In genomic region chr5:139975306-139975705, GRCh38 we compare ENCODE assay signal across 20 cellular contexts.
DNase-seq lines count a peak whose midpoint lies in the region; ATAC-seq and TF ChIP-seq lines count a peak whose summit lies in the region.
"Had no signal": no experiment of that assay in that cellular context is flagged by ENCODE, and none has a peak within 500 bp of the region (broad histone marks: within the 10 kb centered on the region; RNA-seq: fewer than 3 reads in every experiment).

No MANE protein-coding gene starts in this region.

- H3K4me3 Mint-ChIP-seq in activated CD8-positive, alpha-beta memory T cell treated with anti-CD3 and anti-CD28 coated beads, Interleukin-2, amount 10 ng/mL, durations not matched to agents 7 days and 5 days, result no peak overlapping the region
- H3K4me3 Mint-ChIP-seq in endothelial cell (ENCODE audit: unreplicated experiment), result no peak overlapping the region
- H3K4me3 Mint-ChIP-seq: CD8-positive, alpha-beta memory T cell; IgD-negative memory B cell had no signal

- no peaks in the 10 kb centered on the region for H3K9me3 Mint-ChIP-seq in activated CD8-positive, alpha-beta memory T cell treated with anti-CD3 and anti-CD28 coated beads, Interleukin-2, amount 10 ng/mL, durations not matched to agents 7 days and 5 days (ENCODE audit: low read depth)
- H3K9me3 Mint-ChIP-seq in endothelial cell (ENCODE audit: unreplicated experiment), result no peaks in the 10 kb centered on the region
- H3K9me3 Mint-ChIP-seq: IgD-negative memory B cell had no signal

- peak; percentile 36 for DNase-seq in activated CD8-positive, alpha-beta memory T cell treated with anti-CD3 and anti-CD28 coated beads, Interleukin-2, amount 10 ng/mL, durations not matched to agents 7 days and 5 days
- DNase-seq in activated CD8-positive, alpha-beta memory T cell treated with anti-CD3 and anti-CD28 coated beads for 24 hours, result no peak
- peak; percentile 54 for DNase-seq in NCI-H524 treated with DMSO at 0.1 percent for 48 hours (lab: John Stamatoyannopoulos, UW)
- no peak for DNase-seq in left ventricle myocardium superior
- no peak for DNase-seq in upper lobe of right lung
- DNase-seq in iPS-NIHi11 (ENCODE audit: low spot score), result no peak
- no peak for DNase-seq in endothelial cell (ENCODE audit: low spot score)
- DNase-seq in dermis blood vessel endothelial cell, result no peak
- DNase-seq: CD8-positive, alpha-beta memory T cell; DND-41; GOT3; Kasumi-1; MM.1S; NCI-H1092 treated with DMSO at 0.1 percent for 48 hours; NCI-H345; NCI-H69; OCI-M1 had no signal

- H3K27ac ChIP-seq in upper lobe of right lung, result no peak overlapping the region
- H3K27ac ChIP-seq: BLaER1 treated with 17β-estradiol and CSF1 and Interleukin-3, amounts not matched to agents 10 nM and 100 nM; HL-60 had no signal

- ATAC-seq in activated CD8-positive, alpha-beta memory T cell treated with anti-CD3 and anti-CD28 coated beads, Interleukin-2, amount 10 ng/mL, durations not matched to agents 7 days and 5 days, result no peak
- ATAC-seq in left ventricle myocardium superior (peak; percentile 56), upper lobe of right lung (peak; percentile 23)

- H3K36me3 ChIP-seq in upper lobe of right lung, result no peaks in the 10 kb centered on the region
- H3K36me3 ChIP-seq: BLaER1 treated with 17β-estradiol and CSF1 and Interleukin-3, amounts not matched to agents 10 nM and 100 nM had no signal

- peaks cover 37% of the 10 kb centered on the region for H3K27me3 Mint-ChIP-seq in activated CD8-positive, alpha-beta memory T cell treated with anti-CD3 and anti-CD28 coated beads, Interleukin-2, amount 10 ng/mL, durations not matched to agents 7 days and 5 days
- no peaks in the 10 kb centered on the region for H3K27me3 Mint-ChIP-seq in endothelial cell (ENCODE audit: unreplicated experiment)

- no peaks in the 10 kb centered on the region for H3K4me1 Mint-ChIP-seq in activated CD8-positive, alpha-beta memory T cell treated with anti-CD3 and anti-CD28 coated beads, Interleukin-2, amount 10 ng/mL, durations not matched to agents 7 days and 5 days
- H3K4me1 Mint-ChIP-seq in endothelial cell (ENCODE audit: unreplicated experiment), result peaks cover 1% of the 10 kb centered on the region
- H3K4me1 Mint-ChIP-seq: CD8-positive, alpha-beta memory T cell; IgD-negative memory B cell had no signal

- H3K27ac Mint-ChIP-seq in activated CD8-positive, alpha-beta memory T cell treated with anti-CD3 and anti-CD28 coated beads, Interleukin-2, amount 10 ng/mL, durations not matched to agents 7 days and 5 days, result no peak overlapping the region
- H3K27ac Mint-ChIP-seq in endothelial cell (ENCODE audit: unreplicated experiment), result no peak overlapping the region
- H3K27ac Mint-ChIP-seq: CD8-positive, alpha-beta memory T cell; IgD-negative memory B cell had no signal

- H3K27me3 ChIP-seq in upper lobe of right lung, result no peaks in the 10 kb centered on the region
- H3K27me3 ChIP-seq: BLaER1 treated with 17β-estradiol and CSF1 and Interleukin-3, amounts not matched to agents 10 nM and 100 nM had no signal

- no peak overlapping the region for H3K4me3 ChIP-seq in upper lobe of right lung
- H3K4me3 ChIP-seq: BLaER1 treated with 17β-estradiol and CSF1 and Interleukin-3, amounts not matched to agents 10 nM and 100 nM had no signal

- no peaks in the 10 kb centered on the region for H3K36me3 Mint-ChIP-seq in activated CD8-positive, alpha-beta memory T cell treated with anti-CD3 and anti-CD28 coated beads, Interleukin-2, amount 10 ng/mL, durations not matched to agents 7 days and 5 days
- no peaks in the 10 kb centered on the region for H3K36me3 Mint-ChIP-seq in endothelial cell (ENCODE audit: low read depth, unreplicated experiment)
- H3K36me3 Mint-ChIP-seq: CD8-positive, alpha-beta memory T cell; IgD-negative memory B cell had no signal

- TF ChIP-seq CTCF in upper lobe of right lung (IDR thresholded peaks at IDR 0.05), result no peak
- no peak for TF ChIP-seq CTCF in endothelial cell (IDR thresholded peaks at IDR 0.05; ENCODE audit: unreplicated experiment)

- CTCF ChIA-PET in activated CD8-positive, alpha-beta memory T cell treated with anti-CD3 and anti-CD28 coated beads, Interleukin-2, amount 10 ng/mL, durations not matched to agents 7 days and 5 days (lab: Charles Lee), result interaction anchor here (0.7 kb wide), 1 partner anchor 188 kb away, joined by 3 read pairs; no protein-coding TSS in a partner anchor

- H3K9me3 ChIP-seq in upper lobe of right lung, result no peaks in the 10 kb centered on the region
- H3K9me3 ChIP-seq: BLaER1 treated with 17β-estradiol and CSF1 and Interleukin-3, amounts not matched to agents 10 nM and 100 nM had no signal

- intact Hi-C loops in left ventricle myocardium superior (cut with micrococcal nuclease), result no loop called here
- intact Hi-C loops in upper lobe of right lung (cut with DNase I), result no loop called here

- no peaks in the 10 kb centered on the region for H3K4me1 ChIP-seq in upper lobe of right lung
- H3K4me1 ChIP-seq: BLaER1 treated with 17β-estradiol and CSF1 and Interleukin-3, amounts not matched to agents 10 nM and 100 nM had no signal

Comparison
In these comparisons a context has a peak if more than half of its experiments do, and no peak if none do; other contexts are left out.
1. DNase-seq: peak in activated CD8-positive, alpha-beta memory T cell treated with anti-CD3 and anti-CD28 coated beads, Interleukin-2, amount 10 ng/mL, durations not matched to agents 7 days and 5 days (single experiment) and NCI-H524 treated with DMSO at 0.1 percent for 48 hours (single experiment); none in activated CD8-positive, alpha-beta memory T cell treated with anti-CD3 and anti-CD28 coated beads for 24 hours (single experiment), left ventricle myocardium superior (single experiment), upper lobe of right lung (single experiment), iPS-NIHi11 (single experiment), endothelial cell (single experiment) and dermis blood vessel endothelial cell (single experiment).